28 cellular contexts compared by ENCODE assay signal in genomic region chr4:109887071-109887470, GRCh38. TPM values are rescaled to one million over a fixed set of nuclear protein-coding genes. Genes with fewer than 3 reads are reported as not detected.
"Had no signal": no experiment of that assay in that cellular context is flagged by ENCODE, and none has a peak within 500 bp of the region (broad histone marks: within the 10 kb centered on the region; RNA-seq: fewer than 3 reads in every experiment).

No MANE protein-coding gene starts in this region.

- ATAC-seq: Panc1, PC-3, SK-N-SH treated with all-trans-retinoic acid at 6 μM for 48 hours had no signal

- DNase-seq: IMR-90; KBM-7; MV-4-11; NCI-H1048; NCI-H1105; NCI-H1417; NCI-H146; NCI-H1694 treated with DMSO at 0.1 percent for 48 hours; NCI-H1930; NCI-H2081; NCI-H2107; NCI-H2227 treated with DMSO at 0.1 percent for 48 hours; NCI-H510A; NCI-H524 treated with DMSO at 0.1 percent for 48 hours; NCI-H69; NCI-H774; NK-92 treated with Interleukin-12 subunit alpha and Interleukin-12 subunit beta, amount 100 ng/mL, for 24 hours; PC-3; SHP77 had no signal

- FAIRE-seq: HTR-8/SVneo had no signal

- H3K27ac ChIP-seq: HL-60, RWPE1 had no signal

RNA-seq across cellular contexts. Expression of gene EGF, which starts 25.6 kb away (rescaled TPM):
- total RNA-seq: OCI-LY7 had no signal

RNA-seq across cellular contexts. Expression of gene LRIT3, which starts 39.2 kb away (rescaled TPM):
- total RNA-seq: IMR-90, LHCN-M2, SK-MEL-5 had no signal

RNA-seq across cellular contexts. Expression of gene RRH, which starts 59.3 kb away (rescaled TPM):
- total RNA-seq: IMR-90, LHCN-M2, MCF 10A, SK-MEL-5 had no signal
